In genomic region chr5:6279607-6280006, GRCh38 we compare ENCODE assay signal across 17 cellular contexts.
A peak's percentile ranks its signal among the peaks of the same experiment; 100 is the strongest.
DNase-seq lines count a peak whose midpoint lies in the region; ATAC-seq and TF ChIP-seq lines count a peak whose summit lies in the region.
"Had no signal": no experiment of that assay in that cellular context is flagged by ENCODE, and none has a peak within 500 bp of the region (broad histone marks: within the 10 kb centered on the region; RNA-seq: fewer than 3 reads in every experiment).

No MANE protein-coding gene starts in this region.

- intact Hi-C loops in IMR-90 (cut with micrococcal nuclease), result no loop called here
- intact Hi-C loops in dorsolateral prefrontal cortex (cut with DNase I), result no loop called here

- H3K14ac ChIP-seq in IMR-90 (replicated peaks; ENCODE audit: low read depth, low read length), result no peak overlapping the region

- no peak overlapping the region for H3K9ac ChIP-seq in IMR-90 (ENCODE audit: low read depth, low read length)
- H3K9ac ChIP-seq: SK-N-SH had no signal

- no peak for TF ChIP-seq CTCF in IMR-90 (conservative IDR thresholded peaks at IDR 0.05; ENCODE audit: low read depth, low read length)
- no peak for TF ChIP-seq CTCF in dorsolateral prefrontal cortex (IDR thresholded peaks at IDR 0.05 in 54 of 56, conservative IDR thresholded peaks at IDR 0.05 in 2 of 56; ENCODE audit: low read depth in 1 of 56, partially characterized antibody in 56 of 56)
- TF ChIP-seq CTCF in RWPE1 (conservative IDR thresholded peaks at IDR 0.05; ENCODE audit: low read depth), result no peak

- H3K9me3 ChIP-seq in IMR-90 (ENCODE audit: control insufficient read depth, insufficient read depth, low read length), result peaks cover 26% of the 10 kb centered on the region
- H3K9me3 ChIP-seq: HAP-1, SK-N-SH had no signal

- no peak overlapping the region for H2AK9ac ChIP-seq in IMR-90 (replicated peaks; ENCODE audit: low read depth, low read length, poor library complexity)

- BruUV-seq in IMR-90 (replicated peaks; lab: Mats Ljungman, UMichigan), result no TSS peak

- H3K27ac ChIP-seq in IMR-90 (ENCODE audit: insufficient read depth, low read length), result no peak overlapping the region
- peak overlapping the region in 3 of 59 donors; percentile 8 to 37 (median 15) for H3K27ac ChIP-seq in dorsolateral prefrontal cortex
- H3K27ac ChIP-seq in RWPE1, result no peak overlapping the region
- H3K27ac ChIP-seq: HL-60 had no signal

- no peaks in the 10 kb centered on the region for H3K27me3 ChIP-seq in IMR-90 (ENCODE audit: control insufficient read depth, insufficient read depth, low read length)
- H3K27me3 ChIP-seq in dorsolateral prefrontal cortex, result no peaks in the 10 kb centered on the region

- no peak overlapping the region for H3K56ac ChIP-seq in IMR-90 (ENCODE audit: extremely low read depth, insufficient read depth, low read length)

- no peak overlapping the region for H4K5ac ChIP-seq in IMR-90 (ENCODE audit: low read depth, low read length)

- dilution Hi-C loops in IMR-90 (cut with HindIII; ENCODE audit: low sequenced_read_pairs, unreplicated experiment), result no loop called here

- CTCF ChIA-PET in IMR-90 (lab: Yijun Ruan, JAX), result no interaction called here
- CTCF ChIA-PET in RWPE1 (lab: Yijun Ruan, JAX), result no interaction called here

- no peak for DNase-seq in IMR-90
- DNase-seq in dorsolateral prefrontal cortex, result peak in 9 of 10 donors; percentile 40 to 76 (median 65)
- peak; percentile 40 for DNase-seq in left kidney (ENCODE audit: low read depth, low spot score)
- peak; percentile 82 for DNase-seq in superior temporal gyrus (ENCODE audit: extremely low spot score)
- DNase-seq in RWPE1 (ENCODE audit: low spot score), result no peak
- no peak for DNase-seq in KBM-7
- no peak for DNase-seq in OCI-M1 (lab: John Stamatoyannopoulos, UW)
- DNase-seq: CD8-positive, alpha-beta T cell; DMS79; MV-4-11; NCI-H1417; NCI-H187 treated with DMSO at 0.1 percent for 48 hours; NCI-H2171; NCI-H82; SK-N-SH had no signal

- H3K4me3 ChIP-seq in IMR-90 (ENCODE audit: insufficient read depth, low read depth, low read length), result no peak overlapping the region
- H3K4me3 ChIP-seq in dorsolateral prefrontal cortex, result no peak overlapping the region
- H3K4me3 ChIP-seq: HAP-1 had no signal

- no peaks in the 10 kb centered on the region for H3K36me3 ChIP-seq in IMR-90 (ENCODE audit: control insufficient read depth, insufficient read depth, low read length)
- H3K36me3 ChIP-seq: HAP-1 had no signal

- no peak overlapping the region for H2BK5ac ChIP-seq in IMR-90 (ENCODE audit: low read depth, low read length, poor library complexity, severe bottlenecking)

- POLR2A ChIA-PET in IMR-90 (lab: Charles Lee; ENCODE audit: unreplicated experiment), result no interaction called here
- POLR2A ChIA-PET in RWPE1 (lab: Yijun Ruan, JAX; ENCODE audit: low non-redundant PET), result no interaction called here

- H3K18ac ChIP-seq in IMR-90 (ENCODE audit: low read depth, low read length), result no peak overlapping the region

- no peak overlapping the region for H2BK120ac ChIP-seq in IMR-90 (ENCODE audit: low read depth, low read length)

- H4K91ac ChIP-seq in IMR-90 (ENCODE audit: insufficient read depth, low read depth, low read length), result no peak overlapping the region

- TF ChIP-seq RAD21 in IMR-90 (IDR thresholded peaks at IDR 0.05; ENCODE audit: low read length), result no peak

- H3K4me2 ChIP-seq in IMR-90 (ENCODE audit: low read depth, low read length), result no peak overlapping the region
- H3K4me2 ChIP-seq: SK-N-SH had no signal

- TF ChIP-seq POLR2A in IMR-90 (IDR thresholded peaks at IDR 0.05; ENCODE audit: low read depth, low read length), result no peak

- WGBS in IMR-90 (ENCODE audit: extremely low coverage in 2 of 2, insufficient read length in 1 of 2), 2 experiments, result 80% methylated on average over 3 of the region's 5 CpGs; no CpG with 5 or more reads in 1 of the 2 experiments

- no peak overlapping the region for H3K23ac ChIP-seq in IMR-90 (ENCODE audit: low read depth, low read length)

- H2AFZ ChIP-seq in IMR-90 (replicated peaks; ENCODE audit: low read length, poor library complexity), result peak overlapping the region; percentile 21

- H3K4me1 ChIP-seq in IMR-90 (ENCODE audit: control insufficient read depth, insufficient read depth, low read length), result no peaks in the 10 kb centered on the region
- H3K4me1 ChIP-seq: HAP-1 had no signal

- H3K79me1 ChIP-seq in IMR-90 (ENCODE audit: low read depth in 1 of 2, low read length in 2 of 2), result no peaks in the 10 kb centered on the region

- H4K20me1 ChIP-seq in IMR-90 (ENCODE audit: insufficient read depth, low read length), result no peaks in the 10 kb centered on the region

- no peak for ATAC-seq in IMR-90 (ENCODE audit: low read depth)
- ATAC-seq: CD8-positive, alpha-beta T cell had no signal

- H3K4ac ChIP-seq in IMR-90 (ENCODE audit: low read depth, low read length), result no peak overlapping the region

- H2BK15ac ChIP-seq in IMR-90 (ENCODE audit: low read depth, low read length), result no peak overlapping the region

- in situ Hi-C loops in IMR-90 (cut with MboI; ENCODE audit: low sequenced_read_pairs), result no loop called here
- in situ Hi-C loops in KBM-7 (cut with MboI; ENCODE audit: low pct_unique_long_range_greater_than_20kb, low sequenced_read_pairs), result no loop called here

- no peak overlapping the region for H2BK20ac ChIP-seq in IMR-90 (ENCODE audit: low read depth, low read length)

- no peaks in the 10 kb centered on the region for H3K9me1 ChIP-seq in IMR-90 (ENCODE audit: insufficient read depth, low read length)

- no peak overlapping the region for H2AK5ac ChIP-seq in IMR-90 (ENCODE audit: low read depth, low read length)

- H4K8ac ChIP-seq in IMR-90 (ENCODE audit: low read depth in 2 of 2, low read length in 2 of 2), result no peak overlapping the region

TF ChIP-seq in IMR-90, 13 proteins besides CTCF, POLR2A, EP300 and RAD21:
- TF ChIP-seq RFX5 (IDR thresholded peaks at IDR 0.05; ENCODE audit: low read depth, low read length), result no peak
- TF ChIP-seq SMC3 (IDR thresholded peaks at IDR 0.05; ENCODE audit: low read depth, low read length), result no peak
- TF ChIP-seq MAFK (IDR thresholded peaks at IDR 0.05; ENCODE audit: low read depth, low read length), result no peak
- TF ChIP-seq MXI1 (IDR thresholded peaks at IDR 0.05; ENCODE audit: borderline replicate concordance, low read depth, low read length), result no peak
- TF ChIP-seq MAZ (IDR thresholded peaks at IDR 0.05; ENCODE audit: borderline replicate concordance, low read depth, low read length), result no peak
- no peak for TF ChIP-seq FOS (IDR thresholded peaks at IDR 0.05; ENCODE audit: low read depth, low read length)
- no peak for TF ChIP-seq ELK1 (IDR thresholded peaks at IDR 0.05; ENCODE audit: borderline replicate concordance, low read depth, low read length)
- TF ChIP-seq BHLHE40 (IDR thresholded peaks at IDR 0.05; ENCODE audit: low read depth, low read length), result no peak
- TF ChIP-seq CHD1 (IDR thresholded peaks at IDR 0.05; ENCODE audit: low read depth, low read length), result no peak
- no peak for TF ChIP-seq USF2 (IDR thresholded peaks at IDR 0.05; ENCODE audit: low read depth, low read length)
- no peak for TF ChIP-seq RCOR1 (IDR thresholded peaks at IDR 0.05; ENCODE audit: insufficient replicate concordance, low read length)

Comparison
In these comparisons a context has a peak if more than half of its experiments do, and no peak if none do; other contexts are left out.
1. DNase-seq: peak in dorsolateral prefrontal cortex (9 of 10), left kidney (single experiment) and superior temporal gyrus (single experiment); none in IMR-90 (single experiment), RWPE1 (single experiment), KBM-7 (single experiment) and OCI-M1 (single experiment).